3 cellular contexts compared by ENCODE assay signal in genomic region chr5:855771-856530, GRCh38.
TF ChIP-seq lines count a peak whose summit lies in the region.

No MANE protein-coding gene starts in this region.

TF ChIP-seq in SK-N-SH treated with all-trans-retinoic acid at 6 μM for 48 hours, 23 proteins besides CTCF, POLR2A, EP300 and RAD21 (continues in another document):
- TF ChIP-seq SNAI2 (CRISPR knock-in tag; IDR thresholded peaks at IDR 0.05) = no peak
- no peak for TF ChIP-seq PPARA (CRISPR knock-in tag; IDR thresholded peaks at IDR 0.05; ENCODE audit: borderline replicate concordance)
- no peak for TF ChIP-seq TCF4 (CRISPR knock-in tag; IDR thresholded peaks at IDR 0.05; ENCODE audit: borderline replicate concordance)
- TF ChIP-seq GLIS3 (CRISPR knock-in tag; IDR thresholded peaks at IDR 0.05) = no peak
- TF ChIP-seq CSRNP3 (CRISPR knock-in tag; IDR thresholded peaks at IDR 0.05) = no peak
- no peak for TF ChIP-seq TOX (CRISPR knock-in tag; IDR thresholded peaks at IDR 0.05; ENCODE audit: borderline replicate concordance)
- no peak for TF ChIP-seq CSDC2 (CRISPR knock-in tag; IDR thresholded peaks at IDR 0.05)
- TF ChIP-seq ZC3H10 (CRISPR knock-in tag; IDR thresholded peaks at IDR 0.05) = no peak
- no peak for TF ChIP-seq ZNF70 (CRISPR knock-in tag; IDR thresholded peaks at IDR 0.05)
- no peak for TF ChIP-seq TSHZ2 (CRISPR knock-in tag; IDR thresholded peaks at IDR 0.05)
- TF ChIP-seq ARNTL (CRISPR knock-in tag; IDR thresholded peaks at IDR 0.05; ENCODE audit: borderline replicate concordance, low read depth) = no peak
- TF ChIP-seq ZFP30 (CRISPR knock-in tag; IDR thresholded peaks at IDR 0.05) = no peak
- no peak for TF ChIP-seq ZNF8 (CRISPR knock-in tag; IDR thresholded peaks at IDR 0.05)
- TF ChIP-seq ZFP3 (CRISPR knock-in tag; IDR thresholded peaks at IDR 0.05) = no peak
- no peak for TF ChIP-seq ESRRG (CRISPR knock-in tag; IDR thresholded peaks at IDR 0.05)

TF ChIP-seq in SK-N-SH, 30 proteins besides CTCF, POLR2A, EP300 and RAD21:
- no peak for TF ChIP-seq NRF1 (IDR thresholded peaks at IDR 0.05; ENCODE audit: low read depth, low read length)
- TF ChIP-seq CHD2 (IDR thresholded peaks at IDR 0.05; ENCODE audit: low read length, partially characterized antibody) = no peak
- no peak for TF ChIP-seq POLR2AphosphoS5 (IDR thresholded peaks at IDR 0.05; ENCODE audit: low read depth, low read length)
- TF ChIP-seq USF1 (IDR thresholded peaks at IDR 0.05; ENCODE audit: borderline replicate concordance, low read depth) = no peak
- TF ChIP-seq TEAD4 (IDR thresholded peaks at IDR 0.05; ENCODE audit: borderline replicate concordance, insufficient read depth) = no peak

TF ChIP-seq in GM12878, 131 proteins besides CTCF, POLR2A, EP300 and RAD21:
- TF ChIP-seq IKZF2 (IDR thresholded peaks at IDR 0.05) = no peak
- 0 out of 2 replicates have a peak, but pooled peaks have one; percentile 24 for TF ChIP-seq PAX5 (IDR thresholded peaks at IDR 0.05; ENCODE audit: borderline replicate concordance, low read depth, low read length)
- no peak for TF ChIP-seq ZSCAN29 (IDR thresholded peaks at IDR 0.05)
- TF ChIP-seq MLLT1 (IDR thresholded peaks at IDR 0.05) = peak; percentile 77; the same call in 1 of the 2 replicates
- no peak for TF ChIP-seq HSF1 (IDR thresholded peaks at IDR 0.05; ENCODE audit: low read depth, low read length)
- TF ChIP-seq IKZF1 (conservative IDR thresholded peaks at IDR 0.05) = no peak
- TF ChIP-seq SP1 (IDR thresholded peaks at IDR 0.05; ENCODE audit: low read depth, low read length) = no peak
- TF ChIP-seq RUNX3 (IDR thresholded peaks at IDR 0.05; ENCODE audit: low read length) = peak; percentile 71
- no peak for TF ChIP-seq SUZ12 (IDR thresholded peaks at IDR 0.05; ENCODE audit: unreplicated experiment)
- TF ChIP-seq SMC3 (IDR thresholded peaks at IDR 0.05; ENCODE audit: borderline replicate concordance, low read length) = no peak
- TF ChIP-seq JUND (IDR thresholded peaks at IDR 0.05; ENCODE audit: low read depth, low read length) = no peak
- no peak for TF ChIP-seq CBFB (IDR thresholded peaks at IDR 0.05; ENCODE audit: low read depth)
- TF ChIP-seq IRF5 (IDR thresholded peaks at IDR 0.05; ENCODE audit: borderline replicate concordance) = peak; percentile 58
- no peak for TF ChIP-seq GATAD2B (conservative IDR thresholded peaks at IDR 0.05; ENCODE audit: low read depth)
- 0 out of 2 replicates have a peak, but pooled peaks have one; percentile 5 for TF ChIP-seq NBN (IDR thresholded peaks at IDR 0.05)
- no peak for TF ChIP-seq IRF3 (IDR thresholded peaks at IDR 0.05)
- TF ChIP-seq NRF1 (conservative IDR thresholded peaks at IDR 0.05; ENCODE audit: low read depth, low read length) = no peak
- no peak for TF ChIP-seq BMI1 (IDR thresholded peaks at IDR 0.05; ENCODE audit: borderline replicate concordance)
- peak in 1 of 2 experiments; percentile 23; a peak in 2 of 4 replicates for TF ChIP-seq BHLHE40 (IDR thresholded peaks at IDR 0.05; ENCODE audit: borderline replicate concordance in 1 of 2, low read depth in 2 of 2, low read length in 1 of 2)
- TF ChIP-seq NR2C2 (IDR thresholded peaks at IDR 0.05; ENCODE audit: borderline replicate concordance, control insufficient read depth, insufficient read length, low read depth) = no peak
- TF ChIP-seq BRCA1 (IDR thresholded peaks at IDR 0.05; ENCODE audit: low read depth, low read length) = no peak
- TF ChIP-seq YY1 (IDR thresholded peaks at IDR 0.05; ENCODE audit: low read depth, low read length) = no peak
- no peak for TF ChIP-seq RFX5 (IDR thresholded peaks at IDR 0.05; ENCODE audit: low read depth, low read length)
